In the genomic region with DNA sequence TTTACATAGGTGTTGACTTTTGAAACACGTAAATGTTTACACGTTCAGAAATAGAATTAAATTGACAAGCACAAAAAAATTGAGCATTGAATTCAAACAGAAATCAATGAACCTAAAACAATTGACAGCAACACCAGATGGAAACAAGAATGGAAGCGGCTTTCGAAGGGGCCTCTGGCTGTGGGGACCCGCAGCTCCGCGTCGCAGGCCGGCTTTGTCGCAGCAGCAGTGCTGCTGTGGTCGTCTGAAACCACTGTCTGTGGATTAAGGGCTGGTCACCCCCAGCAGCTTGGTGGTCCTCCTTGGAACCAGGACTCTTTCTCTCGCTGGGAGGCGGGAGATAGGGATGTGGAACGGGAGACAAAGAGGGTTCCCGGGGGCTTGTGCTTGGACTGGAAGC, we compare ENCODE assay signal across 2 cellular contexts. TPM values are rescaled to one million over a fixed set of nuclear protein-coding genes. Genes with fewer than 3 reads are reported as not detected.
DNase-seq lines count a peak whose midpoint lies in the region; ATAC-seq lines count a peak whose summit lies in the region.
"Not testable (repeated sequence)": the region's sequence is repeated elsewhere in the genome, so short reads cannot be mapped to it uniquely, and the experiment has no call there.

No MANE protein-coding gene starts in this region.

- intact Hi-C loops in sciatic nerve (cut with DNase I): not testable (repeated sequence)

- not testable (repeated sequence) for ATAC-seq in sciatic nerve

- peak; percentile 65 for DNase-seq in mesenteric fat pad (ENCODE audit: low spot score)
- peak; percentile 17 for DNase-seq in sciatic nerve (ENCODE audit: low spot score)

RNA-seq across cellular contexts. Expression of a gene that starts 37.4 kb away (rescaled TPM):
- total RNA-seq in mesenteric fat pad: 116 TPM
- 105 TPM for total RNA-seq in sciatic nerve
